In the genomic region with DNA sequence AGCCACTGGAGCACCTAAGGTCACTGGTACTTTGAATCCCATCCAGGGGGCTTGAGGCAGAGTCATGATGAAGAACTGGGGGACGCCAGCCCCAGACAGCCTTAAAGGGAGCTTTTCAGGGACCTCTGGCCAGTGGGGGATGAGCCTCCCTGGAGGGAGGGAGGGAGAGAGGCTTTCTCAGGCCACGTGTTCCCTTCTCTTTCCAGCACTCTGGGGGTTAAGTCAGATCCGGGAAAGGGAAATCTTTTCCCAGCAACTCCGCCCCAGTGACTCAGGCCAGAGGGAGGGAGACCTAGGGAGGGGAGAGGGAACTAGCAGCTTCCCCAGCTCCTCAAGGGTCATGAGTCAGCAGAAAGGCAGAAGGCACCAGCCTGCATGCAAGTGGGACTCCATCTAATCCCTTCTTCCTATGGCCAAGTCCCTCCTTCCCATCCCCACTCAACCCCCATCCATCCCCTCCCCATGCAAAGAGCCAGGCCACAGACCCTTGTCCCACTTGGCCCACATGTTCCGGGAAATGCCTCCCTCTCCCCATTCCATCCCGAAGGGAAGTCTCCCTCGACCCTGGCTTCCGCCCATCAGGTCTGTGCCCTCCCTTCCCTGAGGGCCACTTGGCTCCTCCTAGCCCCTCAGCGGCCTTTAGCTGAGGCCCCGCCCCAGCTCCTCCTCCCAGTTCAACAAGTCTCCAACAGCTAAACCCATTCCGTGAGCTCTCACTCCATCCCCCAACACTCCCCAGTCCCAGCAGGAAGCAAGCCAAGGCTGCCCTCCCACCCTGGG, we compare ENCODE assay signal across 1 cellular context.
A peak's percentile ranks its signal among the peaks of the same experiment; 100 is the strongest.
TF ChIP-seq lines count a peak whose summit lies in the region.

No MANE protein-coding gene starts in this region.

TF ChIP-seq in HepG2, 621 proteins besides CTCF, POLR2A, EP300 and RAD21 (continued from another document and continues in another):
- no peak for TF ChIP-seq SIX1 (CRISPR knock-in tag; IDR thresholded peaks at IDR 0.05; ENCODE audit: borderline replicate concordance)
- TF ChIP-seq ZNF547 (CRISPR knock-in tag; IDR thresholded peaks at IDR 0.05) = no peak
- TF ChIP-seq ZZZ3 (CRISPR knock-in tag; IDR thresholded peaks at IDR 0.05; ENCODE audit: borderline replicate concordance) = no peak
- TF ChIP-seq, protein P1, sequence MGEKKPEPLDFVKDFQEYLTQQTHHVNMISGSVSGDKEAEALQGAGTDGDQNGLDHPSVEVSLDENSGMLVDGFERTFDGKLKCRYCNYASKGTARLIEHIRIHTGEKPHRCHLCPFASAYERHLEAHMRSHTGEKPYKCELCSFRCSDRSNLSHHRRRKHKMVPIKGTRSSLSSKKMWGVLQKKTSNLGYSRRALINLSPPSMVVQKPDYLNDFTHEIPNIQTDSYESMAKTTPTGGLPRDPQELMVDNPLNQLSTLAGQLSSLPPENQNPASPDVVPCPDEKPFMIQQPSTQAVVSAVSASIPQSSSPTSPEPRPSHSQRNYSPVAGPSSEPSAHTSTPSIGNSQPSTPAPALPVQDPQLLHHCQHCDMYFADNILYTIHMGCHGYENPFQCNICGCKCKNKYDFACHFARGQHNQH (CRISPR knock-in tag; IDR thresholded peaks at IDR 0.05) = no peak; the same call in 1 of the 2 replicates
- TF ChIP-seq GATAD1 (CRISPR knock-in tag; IDR thresholded peaks at IDR 0.05) = 0 out of 2 replicates have a peak, but pooled peaks have one; percentile 10
- no peak for TF ChIP-seq ZNF446 (CRISPR knock-in tag; IDR thresholded peaks at IDR 0.05)
- TF ChIP-seq ETV6 (CRISPR knock-in tag; conservative IDR thresholded peaks at IDR 0.05) = no peak
- TF ChIP-seq ZNF138 (CRISPR knock-in tag; IDR thresholded peaks at IDR 0.05; ENCODE audit: low read depth) = 0 out of 2 replicates have a peak, but pooled peaks have one; percentile 58
- peak; percentile 89; the same call in 1 of the 2 replicates for TF ChIP-seq ZSCAN30 (CRISPR knock-in tag; IDR thresholded peaks at IDR 0.05)
- TF ChIP-seq ATAD3A (CRISPR knock-in tag; IDR thresholded peaks at IDR 0.05) = no peak
- TF ChIP-seq ZMAT3 (CRISPR knock-in tag; conservative IDR thresholded peaks at IDR 0.05) = peak; percentile 68
- no peak for TF ChIP-seq SMARCC2 (IDR thresholded peaks at IDR 0.05)
- TF ChIP-seq, protein P2, sequence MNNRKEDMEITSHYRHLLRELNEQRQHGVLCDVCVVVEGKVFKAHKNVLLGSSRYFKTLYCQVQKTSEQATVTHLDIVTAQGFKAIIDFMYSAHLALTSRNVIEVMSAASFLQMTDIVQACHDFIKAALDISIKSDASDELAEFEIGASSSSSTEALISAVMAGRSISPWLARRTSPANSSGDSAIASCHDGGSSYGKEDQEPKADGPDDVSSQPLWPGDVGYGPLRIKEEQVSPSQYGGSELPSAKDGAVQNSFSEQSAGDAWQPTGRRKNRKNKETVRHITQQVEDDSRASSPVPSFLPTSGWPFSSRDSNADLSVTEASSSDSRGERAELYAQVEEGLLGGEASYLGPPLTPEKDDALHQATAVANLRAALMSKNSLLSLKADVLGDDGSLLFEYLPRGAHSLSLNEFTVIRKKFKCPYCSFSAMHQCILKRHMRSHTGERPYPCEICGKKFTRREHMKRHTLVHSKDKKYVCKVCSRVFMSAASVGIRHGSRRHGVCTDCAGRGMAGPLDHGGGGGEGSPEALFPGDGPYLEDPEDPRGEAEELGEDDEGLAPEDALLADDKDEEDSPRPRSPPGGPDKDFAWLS (CRISPR knock-in tag; IDR thresholded peaks at IDR 0.05; ENCODE audit: borderline replicate concordance) = no peak
- TF ChIP-seq NFRKB (IDR thresholded peaks at IDR 0.05) = no peak
- TF ChIP-seq PHF8 (CRISPR knock-in tag; IDR thresholded peaks at IDR 0.05) = peak; percentile 43
- TF ChIP-seq ZNF383 (CRISPR knock-in tag; IDR thresholded peaks at IDR 0.05; ENCODE audit: borderline replicate concordance) = no peak
- TF ChIP-seq KAT2B (IDR thresholded peaks at IDR 0.05; ENCODE audit: borderline replicate concordance, low read depth, low read length) = no peak
- no peak for TF ChIP-seq MEIS2 (CRISPR knock-in tag; IDR thresholded peaks at IDR 0.05)
- TF ChIP-seq, protein P3, sequence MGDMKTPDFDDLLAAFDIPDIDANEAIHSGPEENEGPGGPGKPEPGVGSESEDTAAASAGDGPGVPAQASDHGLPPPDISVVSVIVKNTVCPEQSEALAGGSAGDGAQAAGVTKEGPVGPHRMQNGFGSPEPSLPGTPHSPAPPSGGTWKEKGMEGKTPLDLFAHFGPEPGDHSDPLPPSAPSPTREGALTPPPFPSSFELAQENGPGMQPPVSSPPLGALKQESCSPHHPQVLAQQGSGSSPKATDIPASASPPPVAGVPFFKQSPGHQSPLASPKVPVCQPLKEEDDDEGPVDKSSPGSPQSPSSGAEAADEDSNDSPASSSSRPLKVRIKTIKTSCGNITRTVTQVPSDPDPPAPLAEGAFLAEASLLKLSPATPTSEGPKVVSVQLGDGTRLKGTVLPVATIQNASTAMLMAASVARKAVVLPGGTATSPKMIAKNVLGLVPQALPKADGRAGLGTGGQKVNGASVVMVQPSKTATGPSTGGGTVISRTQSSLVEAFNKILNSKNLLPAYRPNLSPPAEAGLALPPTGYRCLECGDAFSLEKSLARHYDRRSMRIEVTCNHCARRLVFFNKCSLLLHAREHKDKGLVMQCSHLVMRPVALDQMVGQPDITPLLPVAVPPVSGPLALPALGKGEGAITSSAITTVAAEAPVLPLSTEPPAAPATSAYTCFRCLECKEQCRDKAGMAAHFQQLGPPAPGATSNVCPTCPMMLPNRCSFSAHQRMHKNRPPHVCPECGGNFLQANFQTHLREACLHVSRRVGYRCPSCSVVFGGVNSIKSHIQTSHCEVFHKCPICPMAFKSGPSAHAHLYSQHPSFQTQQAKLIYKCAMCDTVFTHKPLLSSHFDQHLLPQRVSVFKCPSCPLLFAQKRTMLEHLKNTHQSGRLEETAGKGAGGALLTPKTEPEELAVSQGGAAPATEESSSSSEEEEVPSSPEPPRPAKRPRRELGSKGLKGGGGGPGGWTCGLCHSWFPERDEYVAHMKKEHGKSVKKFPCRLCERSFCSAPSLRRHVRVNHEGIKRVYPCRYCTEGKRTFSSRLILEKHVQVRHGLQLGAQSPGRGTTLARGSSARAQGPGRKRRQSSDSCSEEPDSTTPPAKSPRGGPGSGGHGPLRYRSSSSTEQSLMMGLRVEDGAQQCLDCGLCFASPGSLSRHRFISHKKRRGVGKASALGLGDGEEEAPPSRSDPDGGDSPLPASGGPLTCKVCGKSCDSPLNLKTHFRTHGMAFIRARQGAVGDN (CRISPR knock-in tag; IDR thresholded peaks at IDR 0.05) = no peak; the same call in 1 of the 2 replicates
- TF ChIP-seq, protein P4, sequence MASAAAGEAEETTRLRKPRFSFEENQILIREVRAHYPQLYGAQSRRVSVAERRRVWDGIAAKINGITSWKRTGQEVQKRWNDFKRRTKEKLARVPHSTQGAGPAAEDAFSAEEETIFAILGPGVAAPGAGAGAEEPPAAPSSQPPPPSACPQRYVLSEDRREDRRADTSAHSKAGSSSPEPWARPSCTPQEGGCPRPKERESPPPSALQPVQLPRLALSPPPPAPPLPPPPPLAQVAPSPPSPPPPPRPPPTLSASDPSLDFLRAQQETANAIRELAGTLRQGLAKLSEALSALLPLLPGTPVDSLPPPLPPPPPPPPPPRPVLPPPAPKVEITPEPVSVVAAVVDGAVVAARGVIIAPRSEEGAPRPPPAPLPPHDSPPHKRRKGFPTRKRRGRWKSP (CRISPR knock-in tag; IDR thresholded peaks at IDR 0.05) = 0 out of 2 replicates have a peak, but pooled peaks have one; percentile 3
- TF ChIP-seq U2AF2 (IDR thresholded peaks at IDR 0.05; ENCODE audit: low read depth, low read length) = no peak
- TF ChIP-seq KAT7 (CRISPR knock-in tag; IDR thresholded peaks at IDR 0.05; ENCODE audit: borderline replicate concordance) = no peak
- 0 out of 2 replicates have a peak, but pooled peaks have one; percentile 22 for TF ChIP-seq HOXA5 (CRISPR knock-in tag; IDR thresholded peaks at IDR 0.05)
- TF ChIP-seq HNRNPL (IDR thresholded peaks at IDR 0.05; ENCODE audit: low read depth, low read length) = no peak
- no peak for TF ChIP-seq BORCS8-MEF2B (CRISPR knock-in tag; IDR thresholded peaks at IDR 0.05)
- no peak for TF ChIP-seq FOXP1 (IDR thresholded peaks at IDR 0.05)
- TF ChIP-seq FOXP1 (CRISPR knock-in tag; IDR thresholded peaks at IDR 0.05) = no peak
- TF ChIP-seq, protein P5, sequence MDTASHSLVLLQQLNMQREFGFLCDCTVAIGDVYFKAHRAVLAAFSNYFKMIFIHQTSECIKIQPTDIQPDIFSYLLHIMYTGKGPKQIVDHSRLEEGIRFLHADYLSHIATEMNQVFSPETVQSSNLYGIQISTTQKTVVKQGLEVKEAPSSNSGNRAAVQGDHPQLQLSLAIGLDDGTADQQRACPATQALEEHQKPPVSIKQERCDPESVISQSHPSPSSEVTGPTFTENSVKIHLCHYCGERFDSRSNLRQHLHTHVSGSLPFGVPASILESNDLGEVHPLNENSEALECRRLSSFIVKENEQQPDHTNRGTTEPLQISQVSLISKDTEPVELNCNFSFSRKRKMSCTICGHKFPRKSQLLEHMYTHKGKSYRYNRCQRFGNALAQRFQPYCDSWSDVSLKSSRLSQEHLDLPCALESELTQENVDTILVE (CRISPR knock-in tag; IDR thresholded peaks at IDR 0.05) = peak; percentile 29; the same call in 1 of the 2 replicates
- TF ChIP-seq NFIB (CRISPR knock-in tag; IDR thresholded peaks at IDR 0.05; ENCODE audit: borderline replicate concordance) = no peak
- TF ChIP-seq ZFP90 (CRISPR knock-in tag; IDR thresholded peaks at IDR 0.05; ENCODE audit: borderline replicate concordance) = no peak
- TF ChIP-seq, protein P6, sequence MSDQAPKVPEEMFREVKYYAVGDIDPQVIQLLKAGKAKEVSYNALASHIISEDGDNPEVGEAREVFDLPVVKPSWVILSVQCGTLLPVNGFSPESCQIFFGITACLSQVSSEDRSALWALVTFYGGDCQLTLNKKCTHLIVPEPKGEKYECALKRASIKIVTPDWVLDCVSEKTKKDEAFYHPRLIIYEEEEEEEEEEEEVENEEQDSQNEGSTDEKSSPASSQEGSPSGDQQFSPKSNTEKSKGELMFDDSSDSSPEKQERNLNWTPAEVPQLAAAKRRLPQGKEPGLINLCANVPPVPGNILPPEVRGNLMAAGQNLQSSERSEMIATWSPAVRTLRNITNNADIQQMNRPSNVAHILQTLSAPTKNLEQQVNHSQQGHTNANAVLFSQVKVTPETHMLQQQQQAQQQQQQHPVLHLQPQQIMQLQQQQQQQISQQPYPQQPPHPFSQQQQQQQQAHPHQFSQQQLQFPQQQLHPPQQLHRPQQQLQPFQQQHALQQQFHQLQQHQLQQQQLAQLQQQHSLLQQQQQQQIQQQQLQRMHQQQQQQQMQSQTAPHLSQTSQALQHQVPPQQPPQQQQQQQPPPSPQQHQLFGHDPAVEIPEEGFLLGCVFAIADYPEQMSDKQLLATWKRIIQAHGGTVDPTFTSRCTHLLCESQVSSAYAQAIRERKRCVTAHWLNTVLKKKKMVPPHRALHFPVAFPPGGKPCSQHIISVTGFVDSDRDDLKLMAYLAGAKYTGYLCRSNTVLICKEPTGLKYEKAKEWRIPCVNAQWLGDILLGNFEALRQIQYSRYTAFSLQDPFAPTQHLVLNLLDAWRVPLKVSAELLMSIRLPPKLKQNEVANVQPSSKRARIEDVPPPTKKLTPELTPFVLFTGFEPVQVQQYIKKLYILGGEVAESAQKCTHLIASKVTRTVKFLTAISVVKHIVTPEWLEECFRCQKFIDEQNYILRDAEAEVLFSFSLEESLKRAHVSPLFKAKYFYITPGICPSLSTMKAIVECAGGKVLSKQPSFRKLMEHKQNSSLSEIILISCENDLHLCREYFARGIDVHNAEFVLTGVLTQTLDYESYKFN (CRISPR knock-in tag; conservative IDR thresholded peaks at IDR 0.05) = peak; percentile 62; the same call in 1 of the 2 replicates
- no peak; the same call in 1 of the 2 replicates for TF ChIP-seq ZNF746 (CRISPR knock-in tag; IDR thresholded peaks at IDR 0.05)
- peak; percentile 3; the same call in 1 of the 2 replicates for TF ChIP-seq ZNF441 (CRISPR knock-in tag; IDR thresholded peaks at IDR 0.05; ENCODE audit: borderline replicate concordance)
- no peak for TF ChIP-seq STAT5B (CRISPR knock-in tag; IDR thresholded peaks at IDR 0.05)
- TF ChIP-seq ZNF430 (CRISPR knock-in tag; IDR thresholded peaks at IDR 0.05) = peak; percentile 71; the same call in 1 of the 2 replicates
- no peak; the same call in 1 of the 2 replicates for TF ChIP-seq ZFP36L1 (CRISPR knock-in tag; IDR thresholded peaks at IDR 0.05)
- TF ChIP-seq, protein P7, sequence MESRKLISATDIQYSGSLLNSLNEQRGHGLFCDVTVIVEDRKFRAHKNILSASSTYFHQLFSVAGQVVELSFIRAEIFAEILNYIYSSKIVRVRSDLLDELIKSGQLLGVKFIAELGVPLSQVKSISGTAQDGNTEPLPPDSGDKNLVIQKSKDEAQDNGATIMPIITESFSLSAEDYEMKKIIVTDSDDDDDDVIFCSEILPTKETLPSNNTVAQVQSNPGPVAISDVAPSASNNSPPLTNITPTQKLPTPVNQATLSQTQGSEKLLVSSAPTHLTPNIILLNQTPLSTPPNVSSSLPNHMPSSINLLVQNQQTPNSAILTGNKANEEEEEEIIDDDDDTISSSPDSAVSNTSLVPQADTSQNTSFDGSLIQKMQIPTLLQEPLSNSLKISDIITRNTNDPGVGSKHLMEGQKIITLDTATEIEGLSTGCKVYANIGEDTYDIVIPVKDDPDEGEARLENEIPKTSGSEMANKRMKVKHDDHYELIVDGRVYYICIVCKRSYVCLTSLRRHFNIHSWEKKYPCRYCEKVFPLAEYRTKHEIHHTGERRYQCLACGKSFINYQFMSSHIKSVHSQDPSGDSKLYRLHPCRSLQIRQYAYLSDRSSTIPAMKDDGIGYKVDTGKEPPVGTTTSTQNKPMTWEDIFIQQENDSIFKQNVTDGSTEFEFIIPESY (CRISPR knock-in tag; IDR thresholded peaks at IDR 0.05) = peak; percentile 53; the same call in 1 of the 2 replicates
- peak; percentile 40; the same call in 1 of the 2 replicates for TF ChIP-seq ZNF607 (CRISPR knock-in tag; IDR thresholded peaks at IDR 0.05; ENCODE audit: borderline replicate concordance)
- TF ChIP-seq IRX3 (CRISPR knock-in tag; IDR thresholded peaks at IDR 0.05; ENCODE audit: borderline replicate concordance, low read depth) = no peak
